8 cellular contexts compared by ENCODE assay signal in genomic region chr2:25131567-25132295, GRCh38. TPM values are rescaled to one million over a fixed set of nuclear protein-coding genes. Genes with fewer than 3 reads are reported as not detected.
DNase-seq lines count a peak whose midpoint lies in the region; ATAC-seq and TF ChIP-seq lines count a peak whose summit lies in the region.

No MANE protein-coding gene starts in this region.

- peaks cover 20% of the 10 kb centered on the region for H3K4me1 Mint-ChIP-seq in stimulated activated naive CD8-positive, alpha-beta T cell treated with anti-CD3 and anti-CD28 coated beads, Interleukin-15, amount 100 ng/mL, for 72 hours

- H3K9me3 ChIP-seq in Peyer's patch (no peaks in the 10 kb centered on the region), mammary epithelial cell (replicated peaks; ENCODE audit: insufficient read depth, low read length) (no peaks in the 10 kb centered on the region), thyroid gland (no peaks in the 10 kb centered on the region)

- WGBS in mammary epithelial cell (ENCODE audit: low coverage, missing lambda C conversion rate): 16% methylated on average over 5 of the region's 53 CpGs
- WGBS in thyroid gland, 2 donors: 40 to 49% methylated on average over 21 to 22 of the region's 53 CpGs

- peak overlapping the region in 3 of 4 donors; percentile 27 to 48 (median 36) for H3K4me3 ChIP-seq in Peyer's patch
- peak overlapping the region in 2 of 3 experiments; percentile 11 to 14 for H3K4me3 ChIP-seq in mammary epithelial cell (replicated peaks in 1 of 3; ENCODE audit: insufficient read depth in 1 of 3, low read depth in 2 of 3, low read length in 3 of 3)
- H3K4me3 ChIP-seq in thyroid gland (replicated peaks in 1 of 3): no peak overlapping the region

- DNase-seq in Peyer's patch: peak in 2 of 3 donors; percentile 65 to 74
- no peak for DNase-seq in mammary epithelial cell
- DNase-seq in left kidney (ENCODE audit: low read depth, low spot score): peak; percentile 39
- peak in 1 of 2 donors; percentile 6 for DNase-seq in stimulated activated naive CD8-positive, alpha-beta T cell treated with anti-CD3 and anti-CD28 coated beads, Interleukin-15, amount 100 ng/mL, for 72 hours
- DNase-seq in hypothalamus (lab: John Stamatoyannopoulos, UW): no peak
- DNase-seq in NCI-H748 (lab: John Stamatoyannopoulos, UW; ENCODE audit: unreplicated experiment): no peak
- no peak for DNase-seq in thyroid gland

- no peak for TF ChIP-seq POLR2A in Peyer's patch (IDR thresholded peaks at IDR 0.05)
- no peak for TF ChIP-seq POLR2A in thyroid gland (IDR thresholded peaks at IDR 0.05)

- CTCF ChIA-PET in mammary epithelial cell (lab: Charles Lee; ENCODE audit: low non-redundant PET): no interaction called here

- peaks cover 0 to 9% (median 3%) of the 10 kb centered on the region in 4 donors for H3K4me1 ChIP-seq in Peyer's patch
- peaks cover 5% of the 10 kb centered on the region for H3K4me1 ChIP-seq in mammary epithelial cell (ENCODE audit: insufficient read depth, low read length)
- H3K4me1 ChIP-seq in thyroid gland: no peaks in the 10 kb centered on the region

- dilution Hi-C loops in mammary epithelial cell (cut with HindIII; ENCODE audit: low sequenced_read_pairs): no loop called here

- H3K27me3 ChIP-seq in Peyer's patch: no peaks in the 10 kb centered on the region
- peaks cover 15% of the 10 kb centered on the region for H3K27me3 ChIP-seq in mammary epithelial cell (ENCODE audit: insufficient read depth, low read length)
- H3K27me3 ChIP-seq in thyroid gland: no peaks in the 10 kb centered on the region

- BruUV-seq in mammary epithelial cell (replicated peaks; lab: Mats Ljungman, UMichigan): no TSS peak

- H3K4me2 ChIP-seq in mammary epithelial cell (ENCODE audit: insufficient read depth, low read depth, low read length): peak overlapping the region; percentile 65

- no peak for TF ChIP-seq CTCF in Peyer's patch (IDR thresholded peaks at IDR 0.05)
- no peak for TF ChIP-seq CTCF in mammary epithelial cell (conservative IDR thresholded peaks at IDR 0.05 in 1 of 2, IDR thresholded peaks at IDR 0.05 in 1 of 2; ENCODE audit: extremely low read depth in 1 of 2, insufficient read depth in 1 of 2, low read depth in 1 of 2, low read length in 2 of 2)
- TF ChIP-seq CTCF in thyroid gland (IDR thresholded peaks at IDR 0.05): no peak

- in situ Hi-C loops in mammary epithelial cell (cut with MboI; ENCODE audit: low sequenced_read_pairs in 2 of 2): loop anchor here in 1 of 2 donors (25.0 kb wide), 1 partner anchor 719 kb away; no protein-coding TSS in a partner anchor

- peak overlapping the region; percentile 63 for H2AFZ ChIP-seq in mammary epithelial cell (ENCODE audit: low read depth, low read length)

- peak; percentile 53 for ATAC-seq in stimulated activated naive CD8-positive, alpha-beta T cell treated with anti-CD3 and anti-CD28 coated beads, Interleukin-15, amount 100 ng/mL, for 72 hours
- ATAC-seq in GM18909 (IDR thresholded peaks at IDR 0.05; ENCODE audit: poor library complexity, unreplicated experiment): no peak

- H4K20me1 ChIP-seq in mammary epithelial cell (ENCODE audit: insufficient read depth, low read length): no peaks in the 10 kb centered on the region

- H3K9me3 Mint-ChIP-seq in stimulated activated naive CD8-positive, alpha-beta T cell treated with anti-CD3 and anti-CD28 coated beads, Interleukin-15, amount 100 ng/mL, for 72 hours: no peaks in the 10 kb centered on the region

- peaks cover 75% of the 10 kb centered on the region for H3K27me3 Mint-ChIP-seq in stimulated activated naive CD8-positive, alpha-beta T cell treated with anti-CD3 and anti-CD28 coated beads, Interleukin-15, amount 100 ng/mL, for 72 hours

- no peak overlapping the region for H3K9ac ChIP-seq in mammary epithelial cell (ENCODE audit: insufficient read depth, low read length)

- H3K27ac ChIP-seq in Peyer's patch: no peak overlapping the region
- H3K27ac ChIP-seq in mammary epithelial cell (ENCODE audit: insufficient read depth, low read depth, low read length): no peak overlapping the region
- no peak overlapping the region for H3K27ac ChIP-seq in thyroid gland

- intact Hi-C loops in mammary epithelial cell (cut with micrococcal nuclease): no loop called here
- intact Hi-C loops in thyroid gland (cut with DNase I): no loop called here

- H3K36me3 ChIP-seq in Peyer's patch (no peaks in the 10 kb centered on the region), mammary epithelial cell (ENCODE audit: insufficient read depth, low read length) (no peaks in the 10 kb centered on the region), thyroid gland (peaks cover 4 to 13% of the 10 kb centered on the region in 2 donors)

- H3K79me2 ChIP-seq in mammary epithelial cell (ENCODE audit: insufficient read depth, low read length): no peaks in the 10 kb centered on the region

- H3K4me3 Mint-ChIP-seq in stimulated activated naive CD8-positive, alpha-beta T cell treated with anti-CD3 and anti-CD28 coated beads, Interleukin-15, amount 100 ng/mL, for 72 hours: peak overlapping the region; percentile 73 to 84

- peak overlapping the region in 1 of 2 donors; percentile 35 for H3K27ac Mint-ChIP-seq in stimulated activated naive CD8-positive, alpha-beta T cell treated with anti-CD3 and anti-CD28 coated beads, Interleukin-15, amount 100 ng/mL, for 72 hours

RNA-seq across cellular contexts. Expression of gene POMC, which starts 36.6 kb away (rescaled TPM):
- total RNA-seq in Peyer's patch (not detected), mammary epithelial cell (under 1 TPM; 0.24 to 0.83 TPM), thyroid gland (10 to 100 TPM in 1 of 4 donors, 1 to 10 TPM in 3; 6.3 to 11.8 (median 9.2) TPM)
- not detected for polyA plus RNA-seq in mammary epithelial cell
- not detected for polyA minus RNA-seq in mammary epithelial cell

Comparison
In these comparisons a context has a peak if more than half of its experiments do, and no peak if none do; other contexts are left out.
1. DNase-seq: peak in Peyer's patch (2 of 3) and left kidney (single experiment); none in mammary epithelial cell (single experiment), hypothalamus (0 of 51), NCI-H748 (single experiment) and thyroid gland (0 of 2).
2. H3K4me3 ChIP-seq: peak in Peyer's patch (3 of 4) and mammary epithelial cell (2 of 3); none in thyroid gland (0 of 3).